13 cellular contexts compared by ENCODE assay signal in genomic region chr10:71272122-71272771, GRCh38. TPM values are rescaled to one million over a fixed set of nuclear protein-coding genes. Genes with fewer than 3 reads are reported as not detected.
A peak's percentile ranks its signal among the peaks of the same experiment; 100 is the strongest.
DNase-seq lines count a peak whose midpoint lies in the region; ATAC-seq and TF ChIP-seq lines count a peak whose summit lies in the region.
"Had no signal": no experiment of that assay in that cellular context is flagged by ENCODE, and none has a peak within 500 bp of the region (broad histone marks: within the 10 kb centered on the region; RNA-seq: fewer than 3 reads in every experiment).

No MANE protein-coding gene starts in this region.

- no peak for TF ChIP-seq CTCF in BE2C (IDR thresholded peaks at IDR 0.05; ENCODE audit: low read depth, low read length)

- no peaks in the 10 kb centered on the region for H3K9me3 ChIP-seq in BE2C
- H3K9me3 ChIP-seq: pancreas had no signal

- no peak for ATAC-seq in GM19395 (IDR thresholded peaks at IDR 0.05; ENCODE audit: unreplicated experiment)
- ATAC-seq: pancreas had no signal

- H3K4me1 ChIP-seq in BE2C = peaks cover 66% of the 10 kb centered on the region
- H3K4me1 ChIP-seq: pancreas had no signal

- H3K36me3 ChIP-seq in BE2C = peaks cover 33% of the 10 kb centered on the region
- H3K36me3 ChIP-seq: pancreas had no signal

- no peaks in the 10 kb centered on the region for H3K27me3 ChIP-seq in BE2C
- H3K27me3 ChIP-seq: pancreas had no signal

- H3K4me3 ChIP-seq in BE2C (ENCODE audit: low read depth, low read length) = no peak overlapping the region
- H3K4me3 ChIP-seq: coronary artery, pancreas had no signal

- DNase-seq in GM03348 (ENCODE audit: low spot score) (peak; percentile 75), NCI-H460 (ENCODE audit: extremely low read depth, low read depth) (peak; percentile 69), dermis blood vessel endothelial cell (peak; percentile 92), non-pigmented ciliary epithelial cell (ENCODE audit: low read depth) (peak; percentile 20), BE2C (no peak), NCI-H510A treated with DMSO at 0.1 percent for 48 hours (lab: John Stamatoyannopoulos, UW) (no peak), COR-L47 (lab: John Stamatoyannopoulos, UW) (no peak)
- DNase-seq: activated CD4-positive, alpha-beta T cell treated with anti-CD3 and anti-CD28 coated beads, Interleukin-2, amount 50 U/mL, for 4 hours; NCI-H1048 had no signal

RNA-seq across cellular contexts. Expression of gene SLC29A3, which starts 46.8 kb away (rescaled TPM):
- total RNA-seq in NCI-H460 (2014; rRNA removed; shearing (Covaris generic)) = 3.8 and 4.1 TPM in 2 replicates
- polyA plus RNA-seq in NCI-H460 (2014; cell fraction: nucleus; rRNA removed) = 0.24 and 0.53 TPM in 2 replicates
- 2.0 and 2.6 TPM in 2 replicates for total RNA-seq in dermis blood vessel endothelial cell
- polyA plus RNA-seq in BE2C (2012; ENCODE audit: insufficient read depth, insufficient read length, low read depth) = 7.7 TPM

RNA-seq across cellular contexts. Expression of gene UNC5B, which starts 59.9 kb away (rescaled TPM):
- 50.9 and 55.2 TPM in 2 replicates for total RNA-seq in NCI-H460 (2014; rRNA removed; shearing (Covaris generic))
- 9.0 and 13.9 TPM in 2 replicates for polyA plus RNA-seq in NCI-H460 (2014; cell fraction: nucleus; rRNA removed)
- 12.1 and 15.1 TPM in 2 replicates for total RNA-seq in dermis blood vessel endothelial cell
- polyA plus RNA-seq in BE2C (2012; ENCODE audit: insufficient read depth, insufficient read length, low read depth) = 181 TPM
- total RNA-seq: T-helper 1 cell treated with Interleukin-12 subunit alpha and Interleukin-12 subunit beta and Interleukin-4 antibody, amounts not matched to agents 30 ng/mL and 1 ng/mL, for 36 hours had no signal

Comparison
In these comparisons a context has a peak if more than half of its experiments do, and no peak if none do; other contexts are left out.
1. DNase-seq: peak in GM03348 (single experiment), NCI-H460 (single experiment), dermis blood vessel endothelial cell (single experiment) and non-pigmented ciliary epithelial cell (single experiment); none in BE2C (single experiment), NCI-H510A treated with DMSO at 0.1 percent for 48 hours (single experiment) and COR-L47 (single experiment).